Comparison of ENCODE assay signal across 5 cellular contexts in the genomic region with DNA sequence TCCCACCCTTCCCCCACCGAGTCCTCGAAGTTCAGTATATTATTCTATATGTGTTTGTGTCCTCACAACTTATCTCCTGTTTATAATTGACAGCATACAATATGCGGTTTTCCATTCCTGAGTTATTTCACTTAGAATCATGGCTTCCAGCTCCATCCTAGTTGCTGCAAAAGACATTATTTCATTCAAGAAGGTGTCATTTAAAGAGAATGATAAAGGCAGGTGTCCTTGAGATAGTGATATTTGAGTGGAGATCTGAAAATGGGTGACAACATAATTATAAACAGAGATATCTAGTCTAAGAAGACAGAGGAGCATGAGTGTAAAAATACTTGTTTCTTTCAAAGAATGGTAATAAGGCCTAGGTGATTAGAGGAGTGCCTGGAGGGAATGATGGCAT.
"Had no signal": no experiment of that assay in that cellular context is flagged by ENCODE, and none has a peak within 500 bp of the region (broad histone marks: within the 10 kb centered on the region; RNA-seq: fewer than 3 reads in every experiment).

No MANE protein-coding gene starts in this region.

- H3K27ac ChIP-seq: HL-60 had no signal

- H3K4me3 ChIP-seq: K562 had no signal

- DNase-seq: IMR-90, KBM-7, KG1 had no signal
